8 cellular contexts compared by ENCODE assay signal in genomic region chr17:43661699-43662431, GRCh38. TPM values are rescaled to one million over a fixed set of nuclear protein-coding genes. Genes with fewer than 3 reads are reported as not detected.
DNase-seq lines count a peak whose midpoint lies in the region; ATAC-seq and TF ChIP-seq lines count a peak whose summit lies in the region.

MEOX1 (minus strand) TSS chr17:43661922; CDS start chr17:43661534, 388 bp downstream.

- no peak within 1 kb of the TSS for H3K27ac ChIP-seq in CD4-positive, alpha-beta T cell (ENCODE audit: low read depth, low read length)

- ATAC-seq in CD4-positive, alpha-beta T cell (ENCODE audit: poor library complexity): peak; percentile 41
- peak; percentile 38 for ATAC-seq in central memory CD8-positive, alpha-beta T cell (replicated peaks; ENCODE audit: extremely low read depth, poor library complexity, severe bottlenecking)
- ATAC-seq in GM21515 (IDR thresholded peaks at IDR 0.05; ENCODE audit: unreplicated experiment): no peak
- ATAC-seq in GM18909 (IDR thresholded peaks at IDR 0.05; ENCODE audit: poor library complexity, unreplicated experiment): no peak

- H3K4me1 Mint-ChIP-seq in CD4-positive, alpha-beta T cell (ENCODE audit: low read depth): peaks cover 31% of the 10 kb centered on the region
- H3K4me1 Mint-ChIP-seq in central memory CD8-positive, alpha-beta T cell: peaks cover 40% of the 10 kb centered on the region
- H3K4me1 Mint-ChIP-seq in nephron progenitor cell: peaks cover 86% of the 10 kb centered on the region

- no peaks in the 10 kb centered on the region for H3K9me3 ChIP-seq in CD4-positive, alpha-beta T cell (ENCODE audit: control insufficient read depth, low read length)

- H3K27me3 Mint-ChIP-seq in CD4-positive, alpha-beta T cell: no peaks in the 10 kb centered on the region
- no peaks in the 10 kb centered on the region for H3K27me3 Mint-ChIP-seq in central memory CD8-positive, alpha-beta T cell
- H3K27me3 Mint-ChIP-seq in nephron progenitor cell (ENCODE audit: low read depth, poor library complexity): peaks cover 2% of the 10 kb centered on the region

- H3K9me3 Mint-ChIP-seq in CD4-positive, alpha-beta T cell: no peaks in the 10 kb centered on the region
- H3K9me3 Mint-ChIP-seq in central memory CD8-positive, alpha-beta T cell: no peaks in the 10 kb centered on the region
- H3K9me3 Mint-ChIP-seq in nephron progenitor cell: no peaks in the 10 kb centered on the region

- CTCF ChIA-PET in CD4-positive, alpha-beta T cell (lab: Charles Lee): no interaction called here

- H3K36me3 Mint-ChIP-seq in CD4-positive, alpha-beta T cell (ENCODE audit: low read depth): no peaks in the 10 kb centered on the region
- peaks cover 2% of the 10 kb centered on the region for H3K36me3 Mint-ChIP-seq in central memory CD8-positive, alpha-beta T cell (ENCODE audit: insufficient read depth)
- H3K36me3 Mint-ChIP-seq in nephron progenitor cell (ENCODE audit: low read depth): no peaks in the 10 kb centered on the region

- DNase-seq in CD4-positive, alpha-beta T cell: no peak
- peak; percentile 48 to 82 for DNase-seq in NCI-H524 (lab: John Stamatoyannopoulos, UW)
- no peak for DNase-seq in central memory CD8-positive, alpha-beta T cell (ENCODE audit: low spot score in 2 of 2)
- DNase-seq in nephron progenitor cell: peak; percentile 59
- no peak for DNase-seq in 8988T
- no peak for DNase-seq in amygdala (lab: John Stamatoyannopoulos, UW)

- intact Hi-C loops in CD4-positive, alpha-beta T cell (cut with DNase I, micrococcal nuclease): no loop called here

- peak within 1 kb of the TSS; percentile 65 for H3K4me3 Mint-ChIP-seq in CD4-positive, alpha-beta T cell
- H3K4me3 Mint-ChIP-seq in central memory CD8-positive, alpha-beta T cell: peak within 1 kb of the TSS; percentile 76
- peak within 1 kb of the TSS; percentile 81 for H3K4me3 Mint-ChIP-seq in nephron progenitor cell

- no peak for TF ChIP-seq CTCF in CD4-positive, alpha-beta T cell (IDR thresholded peaks at IDR 0.05)
- no peak for TF ChIP-seq CTCF in nephron progenitor cell (IDR thresholded peaks at IDR 0.05)

- H3K27ac Mint-ChIP-seq in CD4-positive, alpha-beta T cell: peak within 1 kb of the TSS; percentile 27
- H3K27ac Mint-ChIP-seq in central memory CD8-positive, alpha-beta T cell (ENCODE audit: low read depth): peak within 1 kb of the TSS; percentile 82
- peak within 1 kb of the TSS; percentile 94 for H3K27ac Mint-ChIP-seq in nephron progenitor cell

- no peaks in the 10 kb centered on the region for H3K27me3 ChIP-seq in CD4-positive, alpha-beta T cell (ENCODE audit: control insufficient read depth, insufficient read depth, low read length)

- POLR2A ChIA-PET in CD4-positive, alpha-beta T cell (lab: Charles Lee): interaction anchor here (0.6 kb wide), 1 partner anchor 462 kb away, joined by 3 read pairs; the partner anchor contains the start of gene HDAC5

RNA-seq across cellular contexts. Expression of gene MEOX1, which starts in this region (rescaled TPM):
- total RNA-seq in CD4-positive, alpha-beta T cell: under 1 TPM; 0.41 to 0.50 TPM

Comparison
In these comparisons a context has a peak if more than half of its experiments do, and no peak if none do; other contexts are left out.
1. Peak in ATAC-seq in CD4-positive, alpha-beta T cell; RNA of the gene not detected or under 1 TPM.
2. DNase-seq: peak in NCI-H524 (2 of 2) and nephron progenitor cell (single experiment); none in CD4-positive, alpha-beta T cell (0 of 10), central memory CD8-positive, alpha-beta T cell (0 of 2), 8988T (single experiment) and amygdala (0 of 56).
3. H3K27ac Mint-ChIP-seq: peak in every context shown above with its lines; median percentile 94 in nephron progenitor cell; 82 in central memory CD8-positive, alpha-beta T cell; 27 in CD4-positive, alpha-beta T cell.
4. Peak in every context shown above with its lines, with median percentiles within 50 percentile points of each other: H3K4me3 Mint-ChIP-seq.